ENCODE assay signal across 8 cellular contexts in genomic region chr10:22315455-22316285, GRCh38. TPM values are rescaled to one million over a fixed set of nuclear protein-coding genes. Genes with fewer than 3 reads are reported as not detected.
DNase-seq lines count a peak whose midpoint lies in the region; ATAC-seq and TF ChIP-seq lines count a peak whose summit lies in the region.

No MANE protein-coding gene starts in this region.

- H3K9me2 ChIP-seq in PC-9 (ENCODE audit: insufficient read depth), result no peaks in the 10 kb centered on the region

- H3K9me3 Mint-ChIP-seq in activated T-cell treated with anti-CD3 and anti-CD28 coated beads, Interleukin-2, amount 50 U/mL, for 72 hours, result no peaks in the 10 kb centered on the region
- no peaks in the 10 kb centered on the region for H3K9me3 Mint-ChIP-seq in endothelial cell (ENCODE audit: unreplicated experiment)
- H3K9me3 Mint-ChIP-seq in nephron, result no peaks in the 10 kb centered on the region

- no peaks in the 10 kb centered on the region for H4K20me1 ChIP-seq in PC-9 (ENCODE audit: insufficient read depth)

- H3K27ac ChIP-seq in PC-9, result peak overlapping the region; percentile 49

- intact Hi-C loops in PC-9 (cut with micrococcal nuclease; ENCODE audit: unreplicated experiment), result loop anchor here (1.0 to 5.0 kb wide), 3 partner anchors 63 to 313 kb away; partner anchors contain the start of gene DNAJC1

- H3K79me2 ChIP-seq in PC-9 (ENCODE audit: low read depth), result peaks cover 13% of the 10 kb centered on the region

- CTCF ChIA-PET in PC-9 (lab: Charles Lee), result interaction anchor here (0.7 to 1.0 kb wide), 2 partner anchors 106 to 487 kb away, joined by 3 read pairs; no protein-coding TSS in a partner anchor

- peaks cover 28% of the 10 kb centered on the region for H3K27me3 Mint-ChIP-seq in activated T-cell treated with anti-CD3 and anti-CD28 coated beads, Interleukin-2, amount 50 U/mL, for 72 hours (ENCODE audit: low read depth)
- peaks cover 16% of the 10 kb centered on the region for H3K27me3 Mint-ChIP-seq in endothelial cell (ENCODE audit: unreplicated experiment)
- H3K27me3 Mint-ChIP-seq in nephron (ENCODE audit: low read depth), result peaks cover 48% of the 10 kb centered on the region

- H2AFZ ChIP-seq in PC-9, result peak overlapping the region; percentile 82

- H3K36me3 Mint-ChIP-seq in activated T-cell treated with anti-CD3 and anti-CD28 coated beads, Interleukin-2, amount 50 U/mL, for 72 hours (ENCODE audit: insufficient read depth in 2 of 2), result peaks cover 6% of the 10 kb centered on the region in 2 donors
- H3K36me3 Mint-ChIP-seq in endothelial cell (ENCODE audit: low read depth, unreplicated experiment) (peaks cover 7% of the 10 kb centered on the region), nephron (ENCODE audit: low read depth) (no peaks in the 10 kb centered on the region)

- no peaks in the 10 kb centered on the region for H3K36me3 ChIP-seq in PC-9 (ENCODE audit: low read depth)

- BruUV-seq in PC-9 (replicated peaks; lab: Mats Ljungman, UMichigan), result no TSS peak

- H3F3A ChIP-seq in PC-9 (ENCODE audit: insufficient read depth, low read depth), result peaks cover 11% of the 10 kb centered on the region

- H3K9me3 ChIP-seq in PC-9 (ENCODE audit: insufficient read depth, low read depth), result no peaks in the 10 kb centered on the region

- peaks cover 50% of the 10 kb centered on the region for H3K4me1 Mint-ChIP-seq in activated T-cell treated with anti-CD3 and anti-CD28 coated beads, Interleukin-2, amount 50 U/mL, for 72 hours (ENCODE audit: low read depth)
- H3K4me1 Mint-ChIP-seq in endothelial cell (ENCODE audit: unreplicated experiment) (peaks cover 21% of the 10 kb centered on the region), nephron (peaks cover 34% of the 10 kb centered on the region)

- TF ChIP-seq CTCF in PC-9 (conservative IDR thresholded peaks at IDR 0.05) (no peak), endothelial cell (IDR thresholded peaks at IDR 0.05; ENCODE audit: unreplicated experiment) (no peak), nephron (IDR thresholded peaks at IDR 0.05; ENCODE audit: unreplicated experiment in 3 of 3) (no peak)

- ATAC-seq in activated T-cell treated with anti-CD3 and anti-CD28 coated beads, Interleukin-2, amount 50 U/mL, for 72 hours (replicated peaks in 1 of 2), result peak; percentile 39 to 41
- ATAC-seq in HG02852 (IDR thresholded peaks at IDR 0.05; ENCODE audit: unreplicated experiment), result peak; percentile 25

- H3K4me1 ChIP-seq in PC-9 (replicated peaks; ENCODE audit: insufficient read depth), result peaks cover 29% of the 10 kb centered on the region

- H3K27me3 ChIP-seq in PC-9 (ENCODE audit: insufficient read depth, low read depth), result no peaks in the 10 kb centered on the region

- peak overlapping the region; percentile 90 to 99 for H3K4me3 Mint-ChIP-seq in activated T-cell treated with anti-CD3 and anti-CD28 coated beads, Interleukin-2, amount 50 U/mL, for 72 hours
- H3K4me3 Mint-ChIP-seq in endothelial cell (ENCODE audit: unreplicated experiment) (peak overlapping the region; percentile 97), nephron (peak overlapping the region; percentile 94 to 98 (median 96))

- peak overlapping the region; percentile 67 for H3K4me3 ChIP-seq in PC-9

- H3K27ac Mint-ChIP-seq in activated T-cell treated with anti-CD3 and anti-CD28 coated beads, Interleukin-2, amount 50 U/mL, for 72 hours, result peak overlapping the region; percentile 99
- peak overlapping the region; percentile 92 for H3K27ac Mint-ChIP-seq in endothelial cell (ENCODE audit: unreplicated experiment)
- peak overlapping the region; percentile 97 to 99 (median 98) for H3K27ac Mint-ChIP-seq in nephron

- H3K4me2 ChIP-seq in PC-9, result peak overlapping the region; percentile 86

- POLR2A ChIA-PET in PC-9 (lab: Charles Lee; ENCODE audit: unreplicated experiment), result interaction anchor here (0.5 kb wide), 2 partner anchors 16 to 304 kb away, joined by 4 to 5 read pairs; no protein-coding TSS in a partner anchor

- no peak for DNase-seq in activated T-cell treated with anti-CD3 and anti-CD28 coated beads, Interleukin-2, amount 50 U/mL, for 72 hours
- DNase-seq in activated T-cell treated with anti-CD3 and anti-CD28 coated beads for 4 hours (no peak), PC-9 (no peak), endothelial cell (ENCODE audit: low spot score) (no peak), GOT3 (lab: John Stamatoyannopoulos, UW) (no peak), islet precursor cell (no peak)

RNA-seq across cellular contexts. Expression of gene COMMD3, which starts 0.5 kb away (rescaled TPM):
- total RNA-seq in activated T-cell treated with anti-CD3 and anti-CD28 coated beads, Interleukin-2, amount 50 U/mL, for 72 hours, result 100 to 1,000 TPM in 1 of 2 donors, 10 to 100 TPM in 1; 95.0 to 104 TPM
- total RNA-seq in PC-9 (2021) (38.1 and 43.5 TPM in 2 replicates), endothelial cell (ENCODE audit: unreplicated experiment) (42.3 TPM)

RNA-seq across cellular contexts. Expression of gene BMI1, which starts 5.2 kb away (rescaled TPM):
- total RNA-seq in activated T-cell treated with anti-CD3 and anti-CD28 coated beads, Interleukin-2, amount 50 U/mL, for 72 hours, result 10 to 100 TPM; 83.4 to 87.5 TPM
- total RNA-seq in PC-9 (2021), result 38.8 and 48.4 TPM in 2 replicates
- 23.6 TPM for total RNA-seq in endothelial cell (ENCODE audit: unreplicated experiment)

RNA-seq across cellular contexts. Expression of gene SPAG6, which starts 29.6 kb away (rescaled TPM):
- under 1 TPM; 0.37 to 0.38 TPM for total RNA-seq in activated T-cell treated with anti-CD3 and anti-CD28 coated beads, Interleukin-2, amount 50 U/mL, for 72 hours
- total RNA-seq in PC-9 (2021), result 0.55 TPM in 1 of 2 replicates, not detected in the other
- 0.46 TPM for total RNA-seq in endothelial cell (ENCODE audit: unreplicated experiment)
